In genomic region chr19:49149652-49150105, GRCh38 we compare ENCODE assay signal across 8 cellular contexts. TPM values are rescaled to one million over a fixed set of nuclear protein-coding genes. Genes with fewer than 3 reads are reported as not detected.
DNase-seq lines count a peak whose midpoint lies in the region; ATAC-seq and TF ChIP-seq lines count a peak whose summit lies in the region.

No MANE protein-coding gene starts in this region.

- H2BK12ac ChIP-seq in neuronal stem cell (ENCODE audit: low read length) = peak overlapping the region; percentile 79

- H3K27me3 Mint-ChIP-seq in activated naive CD8-positive, alpha-beta T cell treated with anti-CD3 and anti-CD28 coated beads for 36 hours = peaks cover 91% of the 10 kb centered on the region

- H3K27ac Mint-ChIP-seq in activated naive CD8-positive, alpha-beta T cell treated with anti-CD3 and anti-CD28 coated beads for 36 hours = no peak overlapping the region

- peaks cover 0 to 16% (median 0%) of the 10 kb centered on the region in 3 experiments for H3K27me3 ChIP-seq in neuronal stem cell (ENCODE audit: control insufficient read depth in 3 of 3, insufficient read depth in 3 of 3, low read depth in 1 of 3, low read length in 3 of 3)

- peak overlapping the region; percentile 98 for H3K4me2 ChIP-seq in neuronal stem cell (ENCODE audit: insufficient read depth, low read length, poor library complexity, severe bottlenecking)

- H3K4me1 ChIP-seq in neuronal stem cell (ENCODE audit: control insufficient read depth in 2 of 2, insufficient read depth in 1 of 2, low read depth in 1 of 2, low read length in 2 of 2) = peaks cover 16 to 18% of the 10 kb centered on the region in 2 donors

- H3K36me3 ChIP-seq in neuronal stem cell (replicated peaks in 1 of 2; ENCODE audit: control insufficient read depth in 2 of 2, insufficient read depth in 2 of 2, low read length in 2 of 2) = no peaks in the 10 kb centered on the region

- no peak overlapping the region for H2BK5ac ChIP-seq in neuronal stem cell (ENCODE audit: low read length)

- H2BK15ac ChIP-seq in neuronal stem cell (ENCODE audit: low read length) = peak overlapping the region; percentile 87

- peaks cover 0 to 2% of the 10 kb centered on the region in 2 donors for H3K9me3 ChIP-seq in neuronal stem cell (replicated peaks in 1 of 2; ENCODE audit: control insufficient read depth in 2 of 2, insufficient read depth in 1 of 2, low read depth in 1 of 2, low read length in 2 of 2)

- peak overlapping the region; percentile 79 for H3K4me3 Mint-ChIP-seq in activated naive CD8-positive, alpha-beta T cell treated with anti-CD3 and anti-CD28 coated beads for 36 hours

- no peaks in the 10 kb centered on the region for H3K79me1 ChIP-seq in neuronal stem cell (ENCODE audit: low read depth, low read length)

- H3K4ac ChIP-seq in neuronal stem cell (ENCODE audit: low read length) = no peak overlapping the region

- H4K91ac ChIP-seq in neuronal stem cell (ENCODE audit: low read depth, low read length, poor library complexity) = no peak overlapping the region

- H3K23ac ChIP-seq in neuronal stem cell (ENCODE audit: low read depth, low read length, poor library complexity) = peak overlapping the region; percentile 73

- peak overlapping the region; percentile 59 for H3K14ac ChIP-seq in neuronal stem cell (ENCODE audit: low read length)

- peak overlapping the region; percentile 89 for H3K18ac ChIP-seq in neuronal stem cell (ENCODE audit: low read length)

- H3K4me3 ChIP-seq in GM12864 (ENCODE audit: low read depth, low read length) (peak overlapping the region; percentile 31), neuronal stem cell (ENCODE audit: low read length in 2 of 2) (peak overlapping the region; percentile 81 to 92)

- ATAC-seq in GM18519 (IDR thresholded peaks at IDR 0.05; ENCODE audit: low FRiP score, unreplicated experiment) (no peak), HG02798 (IDR thresholded peaks at IDR 0.05; ENCODE audit: poor library complexity, unreplicated experiment) (no peak)

- TF ChIP-seq CTCF in GM12864 (IDR thresholded peaks at IDR 0.05; ENCODE audit: low read depth, low read length, missing control alignments) = no peak

- H3K4me1 Mint-ChIP-seq in activated naive CD8-positive, alpha-beta T cell treated with anti-CD3 and anti-CD28 coated beads for 36 hours = peaks cover 24% of the 10 kb centered on the region

- no CpG with 5 or more reads among the region's 23 CpGs for WGBS in neuronal stem cell (ENCODE audit: extremely low coverage in 2 of 2, insufficient read length in 2 of 2, insufficient replicate concordance in 1 of 2), 2 donors

- peaks cover 2% of the 10 kb centered on the region for H3K9me3 Mint-ChIP-seq in activated naive CD8-positive, alpha-beta T cell treated with anti-CD3 and anti-CD28 coated beads for 36 hours

- H2AFZ ChIP-seq in neuronal stem cell (ENCODE audit: low read length) = peak overlapping the region; percentile 91

- H3K9ac ChIP-seq in neuronal stem cell (ENCODE audit: low read depth, low read length, poor library complexity) = peak overlapping the region; percentile 98

- peak overlapping the region; percentile 82 for H3K27ac ChIP-seq in neuronal stem cell (replicated peaks; ENCODE audit: low read length)

- peak overlapping the region; percentile 89 for H2AK5ac ChIP-seq in neuronal stem cell (ENCODE audit: low read depth, low read length)

- H4K8ac ChIP-seq in neuronal stem cell (ENCODE audit: low read depth, low read length) = no peak overlapping the region

- peak overlapping the region; percentile 64 for H2BK120ac ChIP-seq in neuronal stem cell (ENCODE audit: low read depth, low read length)

- H3K36me3 Mint-ChIP-seq in activated naive CD8-positive, alpha-beta T cell treated with anti-CD3 and anti-CD28 coated beads for 36 hours = peaks cover 3% of the 10 kb centered on the region

- peak; percentile 72 for DNase-seq in AG08395 (ENCODE audit: low spot score)
- no peak for DNase-seq in GM12864 (ENCODE audit: low read depth)
- DNase-seq in NCI-H345 (lab: John Stamatoyannopoulos, UW) = peak; percentile 62
- no peak for DNase-seq in activated naive CD8-positive, alpha-beta T cell treated with anti-CD3 and anti-CD28 coated beads for 36 hours
- peak; percentile 77 for DNase-seq in glomerular visceral epithelial cell (ENCODE audit: extremely low spot score)
- peak; percentile 94 for DNase-seq in neuronal stem cell (ENCODE audit: low spot score)

RNA-seq across cellular contexts. Expression of gene HRC, which starts 5.5 kb away (rescaled TPM):
- total RNA-seq in activated naive CD8-positive, alpha-beta T cell treated with anti-CD3 and anti-CD28 coated beads for 36 hours = not detected
- 0.66 TPM for polyA plus RNA-seq in neuronal stem cell (2013, experiment 1 of 2)
- 0.76 TPM for polyA plus RNA-seq in neuronal stem cell (2013, experiment 2 of 2)

RNA-seq across cellular contexts. Expression of gene TRPM4, which starts 7.9 kb away (rescaled TPM):
- not detected for total RNA-seq in activated naive CD8-positive, alpha-beta T cell treated with anti-CD3 and anti-CD28 coated beads for 36 hours
- 4.2 TPM for polyA plus RNA-seq in neuronal stem cell (2013, experiment 1 of 2)
- polyA plus RNA-seq in neuronal stem cell (2013, experiment 2 of 2) = 4.4 TPM

RNA-seq across cellular contexts. Expression of gene PPFIA3, which starts 30.3 kb away (rescaled TPM):
- total RNA-seq in activated naive CD8-positive, alpha-beta T cell treated with anti-CD3 and anti-CD28 coated beads for 36 hours = 1 to 10 TPM; 3.2 to 4.3 TPM
- polyA plus RNA-seq in neuronal stem cell (2013, experiment 1 of 2) = 10.5 TPM
- polyA plus RNA-seq in neuronal stem cell (2013, experiment 2 of 2) = 10.8 TPM

RNA-seq across cellular contexts. Expression of gene C19orf73, which starts 30.7 kb away (rescaled TPM):
- 1 to 10 TPM; 1.0 to 1.3 TPM for total RNA-seq in activated naive CD8-positive, alpha-beta T cell treated with anti-CD3 and anti-CD28 coated beads for 36 hours
- polyA plus RNA-seq in neuronal stem cell (2013, experiment 1 of 2) = 1.1 TPM
- polyA plus RNA-seq in neuronal stem cell (2013, experiment 2 of 2) = 1.3 TPM

RNA-seq across cellular contexts. Expression of gene LIN7B, which starts 35.5 kb away (rescaled TPM):
- total RNA-seq in activated naive CD8-positive, alpha-beta T cell treated with anti-CD3 and anti-CD28 coated beads for 36 hours = 1 to 10 TPM; 2.2 to 2.5 TPM
- polyA plus RNA-seq in neuronal stem cell (2013, experiment 1 of 2) = 3.6 TPM
- 3.0 TPM for polyA plus RNA-seq in neuronal stem cell (2013, experiment 2 of 2)

Comparison
In these comparisons a context has a peak if more than half of its experiments do, and no peak if none do; other contexts are left out.
1. DNase-seq: peak in AG08395 (single experiment), NCI-H345 (single experiment), glomerular visceral epithelial cell (single experiment) and neuronal stem cell (single experiment); none in GM12864 (single experiment) and activated naive CD8-positive, alpha-beta T cell treated with anti-CD3 and anti-CD28 coated beads for 36 hours (single experiment).